In the genomic region with DNA sequence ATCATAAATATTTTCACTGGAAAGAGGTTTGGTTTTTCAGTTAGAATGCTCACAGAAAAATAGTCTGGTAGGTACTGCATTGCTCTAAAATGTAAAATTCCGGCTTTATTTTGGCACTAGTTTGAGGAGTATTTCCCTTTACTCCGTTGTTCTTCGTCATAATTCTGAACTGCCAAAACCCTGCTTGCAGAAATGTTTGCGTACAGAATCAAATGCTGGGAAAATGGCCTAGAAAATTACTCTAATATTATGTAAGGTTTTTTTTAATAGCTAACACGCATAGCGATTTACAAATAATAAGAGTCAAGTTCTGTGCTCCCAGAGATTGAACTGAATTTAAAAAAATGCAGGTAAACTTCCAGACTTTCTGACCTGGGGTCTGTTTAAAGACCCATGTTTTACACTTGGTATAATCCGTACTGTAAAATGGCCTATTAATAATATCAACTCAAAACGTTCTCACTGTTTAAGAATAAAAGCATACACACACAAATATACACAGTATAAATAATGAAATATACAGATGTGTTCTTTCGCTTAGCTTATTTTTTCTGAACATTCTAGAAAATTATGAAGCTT, we compare ENCODE assay signal across 8 cellular contexts. TPM values are rescaled to one million over a fixed set of nuclear protein-coding genes. Genes with fewer than 3 reads are reported as not detected.
A peak's percentile ranks its signal among the peaks of the same experiment; 100 is the strongest.
DNase-seq lines count a peak whose midpoint lies in the region; ATAC-seq and TF ChIP-seq lines count a peak whose summit lies in the region.

No MANE protein-coding gene starts in this region.

- no peaks in the 10 kb centered on the region for H3K36me3 Mint-ChIP-seq in activated T-cell treated with anti-CD3 and anti-CD28 coated beads, Interleukin-2, amount 50 U/mL, for 4 hours (ENCODE audit: insufficient read depth)

- H3K27me3 Mint-ChIP-seq in activated T-cell treated with anti-CD3 and anti-CD28 coated beads, Interleukin-2, amount 50 U/mL, for 4 hours (ENCODE audit: low read depth): peaks cover 12% of the 10 kb centered on the region

- H3K9me3 ChIP-seq in adrenal gland (replicated peaks in 1 of 3) (no peaks in the 10 kb centered on the region), left lung (no peaks in the 10 kb centered on the region), tibial nerve (no peaks in the 10 kb centered on the region)

- no peak for ATAC-seq in activated T-cell treated with anti-CD3 and anti-CD28 coated beads, Interleukin-2, amount 50 U/mL, for 4 hours
- ATAC-seq in left lung (no peak), GM21717 (IDR thresholded peaks at IDR 0.05; ENCODE audit: unreplicated experiment) (no peak)

- no peaks in the 10 kb centered on the region for H3K4me1 ChIP-seq in adrenal gland (replicated peaks in 1 of 2)
- H3K4me1 ChIP-seq in left lung: peaks cover 0 to 10% of the 10 kb centered on the region in 2 donors
- H3K4me1 ChIP-seq in tibial nerve: peaks cover 0 to 11% (median 0%) of the 10 kb centered on the region in 4 donors

- TF ChIP-seq EP300 in tibial nerve (IDR thresholded peaks at IDR 0.05): no peak

- H3K9me3 Mint-ChIP-seq in activated T-cell treated with anti-CD3 and anti-CD28 coated beads, Interleukin-2, amount 50 U/mL, for 4 hours: no peaks in the 10 kb centered on the region

- peak overlapping the region in 3 of 4 donors; percentile 71 to 98 (median 93) for H3K4me3 ChIP-seq in adrenal gland
- peak overlapping the region; percentile 65 to 67 for H3K4me3 ChIP-seq in left lung
- peak overlapping the region in 3 of 4 donors; percentile 52 to 90 (median 85) for H3K4me3 ChIP-seq in tibial nerve

- peak overlapping the region in 3 of 5 donors; percentile 83 to 92 (median 88) for H3K27ac ChIP-seq in adrenal gland
- peak overlapping the region in 1 of 2 donors; percentile 64 for H3K27ac ChIP-seq in left lung
- peak overlapping the region in 2 of 4 donors; percentile 82 to 89 for H3K27ac ChIP-seq in tibial nerve

- WGBS in adrenal gland, 4 donors: 39 to 49% (median 42%) methylated on average over 9 of the region's 9 CpGs
- WGBS in tibial nerve, 2 donors: 71 to 73% methylated on average over 9 of the region's 9 CpGs

- H3K4me3 Mint-ChIP-seq in activated T-cell treated with anti-CD3 and anti-CD28 coated beads, Interleukin-2, amount 50 U/mL, for 4 hours: peak overlapping the region; percentile 79

- intact Hi-C loops in adrenal gland (cut with DNase I) (no loop called here), left lung (cut with DNase I) (no loop called here)

- H3K27me3 ChIP-seq in adrenal gland (no peaks in the 10 kb centered on the region), left lung (peaks cover 0 to 14% of the 10 kb centered on the region in 2 donors), tibial nerve (no peaks in the 10 kb centered on the region)

- H3K36me3 ChIP-seq in adrenal gland (replicated peaks in 1 of 2) (no peaks in the 10 kb centered on the region), left lung (no peaks in the 10 kb centered on the region), tibial nerve (no peaks in the 10 kb centered on the region)

- TF ChIP-seq POLR2A in adrenal gland (IDR thresholded peaks at IDR 0.05): peak in 1 of 2 donors; percentile 8
- TF ChIP-seq POLR2A in tibial nerve (IDR thresholded peaks at IDR 0.05): no peak

- peaks cover 2% of the 10 kb centered on the region for H3K4me1 Mint-ChIP-seq in activated T-cell treated with anti-CD3 and anti-CD28 coated beads, Interleukin-2, amount 50 U/mL, for 4 hours (ENCODE audit: low read depth)

- no peak for TF ChIP-seq CTCF in adrenal gland (IDR thresholded peaks at IDR 0.05)
- TF ChIP-seq CTCF in left lung (IDR thresholded peaks at IDR 0.05): no peak
- no peak for TF ChIP-seq CTCF in tibial nerve (IDR thresholded peaks at IDR 0.05)

- no peak for DNase-seq in activated T-cell treated with anti-CD3 and anti-CD28 coated beads, Interleukin-2, amount 50 U/mL, for 4 hours
- no peak for DNase-seq in activated T-cell treated with anti-CD3 and anti-CD28 coated beads, Interleukin-2, amount 50 U/mL, for 1 hour
- DNase-seq in adrenal gland: no peak
- no peak for DNase-seq in left lung
- no peak for DNase-seq in tibial nerve (ENCODE audit: low spot score in 2 of 2)
- no peak for DNase-seq in stimulated activated CD4-positive, alpha-beta T cell treated with anti-CD3 and anti-CD28 coated beads, Interleukin-2, amount 100 ng/mL, for 24 hours
- no peak for DNase-seq in NK-92 treated with Interleukin-12 subunit alpha and Interleukin-12 subunit beta, amount 100 ng/mL, for 24 hours (lab: John Stamatoyannopoulos, UW)

RNA-seq across cellular contexts. Expression of a gene that starts 23.6 kb away (rescaled TPM):
- 1 to 10 TPM; 1.8 to 4.1 (median 2.4) TPM for total RNA-seq in activated T-cell treated with anti-CD3 and anti-CD28 coated beads, Interleukin-2, amount 50 U/mL, for 4 hours
- total RNA-seq in adrenal gland: 1 to 10 TPM; 2.0 to 9.0 (median 2.4) TPM
- 1 to 10 TPM in 1 of 3 donors, under 1 TPM in 2; 0.20 to 2.7 (median 0.24) TPM for polyA plus RNA-seq in adrenal gland
- 10 to 100 TPM in 1 of 2 donors, 1 to 10 TPM in 1; 9.0 to 23.2 TPM for total RNA-seq in left lung
- 10 to 100 TPM in 1 of 4 donors, 1 to 10 TPM in 2, under 1 TPM in 1; 0.84 to 12.9 (median 4.1) TPM for total RNA-seq in tibial nerve
